Comparison of ENCODE assay signal across 29 cellular contexts in genomic region chr6:105578308-105578707, GRCh38.
"Had no signal": no experiment of that assay in that cellular context is flagged by ENCODE, and none has a peak within 500 bp of the region (broad histone marks: within the 10 kb centered on the region; RNA-seq: fewer than 3 reads in every experiment).

No MANE protein-coding gene starts in this region.

- H3K9me3 Mint-ChIP-seq: activated naive CD4-positive, alpha-beta T cell treated with anti-CD3 and anti-CD28 coated beads, Interleukin-2, amount 10 ng/mL, durations not matched to agents 7 days and 5 days; activated naive CD4-positive, alpha-beta T cell treated with anti-CD3 and anti-CD28 coated beads, Interleukin-2, amount 50 U/mL, for 72 hours; T-cell had no signal

- H3K4me3 ChIP-seq: adrenal gland, body of pancreas, esophagus muscularis mucosa, gastroesophageal sphincter, heart right ventricle, hepatocyte had no signal

- H3K9me3 ChIP-seq: adrenal gland, body of pancreas, esophagus muscularis mucosa, gastroesophageal sphincter, heart right ventricle had no signal

- H3K36me3 ChIP-seq: adrenal gland, esophagus muscularis mucosa, gastroesophageal sphincter, heart right ventricle had no signal

- H3K4me2 ChIP-seq: hepatocyte had no signal

- H3K27ac ChIP-seq: adrenal gland, body of pancreas, esophagus muscularis mucosa, gastroesophageal sphincter, heart right ventricle, hepatocyte had no signal

- H2AFZ ChIP-seq: hepatocyte had no signal

- H3K4me1 ChIP-seq: adrenal gland, body of pancreas, esophagus muscularis mucosa, gastroesophageal sphincter, heart right ventricle had no signal

- DNase-seq: activated CD4-positive, alpha-beta T cell treated with anti-CD3 and anti-CD28 coated beads for 36 hours; activated CD4-positive, alpha-beta T cell treated with anti-CD3 and anti-CD28 coated beads, Interleukin-2, amount 10 ng/mL, durations not matched to agents 7 days and 5 days; activated CD4-positive, alpha-beta T cell treated with anti-CD3 and anti-CD28 coated beads, Interleukin-2, amount 50 U/mL, for 4 hours; activated CD4-positive, CD25-positive, alpha-beta regulatory T cell; activated CD4-positive, CD25-positive, alpha-beta regulatory T cell treated with anti-CD3 and anti-CD28 coated beads, Interleukin-2, amount 50 U/mL, for 72 hours; activated gamma-delta T cell; activated naive CD4-positive, alpha-beta T cell; activated naive CD4-positive, alpha-beta T cell treated with anti-CD3 and anti-CD28 coated beads, Interleukin-2, amount 10 ng/mL, durations not matched to agents 7 days and 5 days; activated T-cell treated with anti-CD3 and anti-CD28 coated beads, Interleukin-2, amount 50 U/mL, for 1 hour; activated T-cell treated with anti-CD3 and anti-CD28 coated beads, Interleukin-2, amount 50 U/mL, for 48 hours; adrenal gland; amygdala; aorta; body of pancreas; cortex of kidney; dermis blood vessel endothelial cell; effector CD4-positive, alpha-beta T cell; effector memory CD8-positive, alpha-beta T cell; erythroblast; foreskin melanocyte; heart right ventricle; SW 1271; T-cell had no signal

- FAIRE-seq: colon had no signal

- ATAC-seq: activated CD4-positive, alpha-beta T cell treated with anti-CD3 and anti-CD28 coated beads for 36 hours; activated naive CD4-positive, alpha-beta T cell treated with anti-CD3 and anti-CD28 coated beads, Interleukin-2, amount 50 U/mL, for 72 hours; body of pancreas; effector memory CD8-positive, alpha-beta T cell; gastroesophageal sphincter; heart right ventricle; T-cell had no signal

- H3K36me3 Mint-ChIP-seq: activated naive CD4-positive, alpha-beta T cell treated with anti-CD3 and anti-CD28 coated beads, Interleukin-2, amount 50 U/mL, for 72 hours; T-cell had no signal

- H3K4me1 Mint-ChIP-seq: activated CD4-positive, alpha-beta T cell treated with anti-CD3 and anti-CD28 coated beads for 36 hours had no signal

- H3K27ac Mint-ChIP-seq: activated CD4-positive, alpha-beta T cell treated with anti-CD3 and anti-CD28 coated beads for 36 hours; activated CD4-positive, alpha-beta T cell treated with anti-CD3 and anti-CD28 coated beads, Interleukin-2, amount 10 ng/mL, durations not matched to agents 7 days and 5 days; activated naive CD4-positive, alpha-beta T cell treated with anti-CD3 and anti-CD28 coated beads, Interleukin-2, amount 10 ng/mL, durations not matched to agents 7 days and 5 days; activated naive CD4-positive, alpha-beta T cell treated with anti-CD3 and anti-CD28 coated beads, Interleukin-2, amount 50 U/mL, for 72 hours; effector memory CD8-positive, alpha-beta T cell; T-cell; T-helper 1 cell treated with Interleukin-12 subunit alpha and Interleukin-12 subunit beta and Interleukin-4 antibody, amounts not matched to agents 30 μg/mL and 1 μg/mL, for 36 hours had no signal

- H3K79me2 ChIP-seq: hepatocyte had no signal

- H3K4me3 Mint-ChIP-seq: activated CD4-positive, alpha-beta T cell treated with anti-CD3 and anti-CD28 coated beads for 36 hours; activated CD4-positive, alpha-beta T cell treated with anti-CD3 and anti-CD28 coated beads, Interleukin-2, amount 10 ng/mL, durations not matched to agents 7 days and 5 days; activated naive CD4-positive, alpha-beta T cell treated with anti-CD3 and anti-CD28 coated beads, Interleukin-2, amount 10 ng/mL, durations not matched to agents 7 days and 5 days; effector memory CD8-positive, alpha-beta T cell; T-cell; T-helper 1 cell treated with Interleukin-12 subunit alpha and Interleukin-12 subunit beta and Interleukin-4 antibody, amounts not matched to agents 30 μg/mL and 1 μg/mL, for 36 hours had no signal

- H3K27me3 ChIP-seq: adrenal gland, body of pancreas, esophagus muscularis mucosa, gastroesophageal sphincter, heart right ventricle, hepatocyte had no signal
